In genomic region chr3:147356145-147356908, GRCh38 we compare ENCODE assay signal across 1 cellular context.
A peak's percentile ranks its signal among the peaks of the same experiment; 100 is the strongest.
TF ChIP-seq lines count a peak whose summit lies in the region.

No MANE protein-coding gene starts in this region.

TF ChIP-seq in endothelial cell of umbilical vein, 7 proteins besides CTCF, POLR2A, EP300 and RAD21:
- TF ChIP-seq JUN (IDR thresholded peaks at IDR 0.05; ENCODE audit: borderline replicate concordance, insufficient read depth, insufficient read length, low read depth) (no peak), EZH2 (IDR thresholded peaks at IDR 0.05; ENCODE audit: borderline replicate concordance, low read depth, low read length, severe bottlenecking) (peak; percentile 83)
